In the genomic region with DNA sequence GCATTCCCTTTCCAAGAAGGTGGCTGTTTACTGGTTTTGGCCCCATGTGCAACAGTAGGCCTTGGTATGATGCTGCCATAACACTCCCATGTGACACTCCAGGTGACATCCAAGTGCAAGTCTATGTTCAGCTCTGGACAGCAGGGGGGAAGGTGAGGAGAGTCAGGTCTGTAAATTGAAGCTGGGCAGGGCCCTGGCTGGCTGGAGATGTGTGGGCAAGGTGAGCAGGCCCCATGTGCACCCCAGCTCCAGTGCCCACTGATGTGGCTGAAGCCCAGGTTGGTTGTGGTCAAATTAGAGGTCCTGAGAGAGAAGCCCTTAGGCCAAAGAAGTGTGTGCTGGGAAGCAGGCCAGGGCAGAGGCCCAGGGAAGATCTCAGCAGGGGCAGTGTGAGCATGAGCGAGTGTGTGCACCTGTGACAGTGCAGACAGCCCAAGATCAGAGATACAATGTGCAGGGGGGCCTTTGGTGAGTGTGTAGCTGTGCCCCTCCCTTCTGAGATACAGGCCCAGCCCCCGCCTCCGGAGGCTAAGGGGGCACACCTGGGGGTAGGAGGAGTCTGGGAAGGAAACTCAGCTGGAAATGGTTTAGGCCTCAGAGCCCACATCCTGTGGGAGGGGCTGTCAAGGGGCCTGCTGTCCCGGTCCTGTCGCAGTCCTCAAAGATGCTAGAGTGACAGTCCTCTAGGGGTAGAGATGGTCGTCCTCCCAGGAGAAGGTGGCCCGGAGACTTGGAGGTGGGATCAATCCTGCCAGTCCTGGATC, we compare ENCODE assay signal across 9 cellular contexts. TPM values are rescaled to one million over a fixed set of nuclear protein-coding genes. Genes with fewer than 3 reads are reported as not detected.
DNase-seq lines count a peak whose midpoint lies in the region; ATAC-seq and TF ChIP-seq lines count a peak whose summit lies in the region.
"Had no signal": no experiment of that assay in that cellular context is flagged by ENCODE, and none has a peak within 500 bp of the region (broad histone marks: within the 10 kb centered on the region; RNA-seq: fewer than 3 reads in every experiment).

No MANE protein-coding gene starts in this region.

- no peak overlapping the region for H3K27ac ChIP-seq in ovary

- no peaks in the 10 kb centered on the region for H3K27me3 ChIP-seq in ovary
- H3K27me3 ChIP-seq: gastrocnemius medialis had no signal

- no peaks in the 10 kb centered on the region for H3K27me3 Mint-ChIP-seq in central memory CD8-positive, alpha-beta T cell

- no peaks in the 10 kb centered on the region for H3K9me3 ChIP-seq in ovary
- H3K9me3 ChIP-seq: gastrocnemius medialis had no signal

- peak overlapping the region; percentile 95 for H3K27ac Mint-ChIP-seq in central memory CD8-positive, alpha-beta T cell (ENCODE audit: low read depth)

- no peak for TF ChIP-seq EP300 in ovary (IDR thresholded peaks at IDR 0.05)

- no peaks in the 10 kb centered on the region for H3K4me1 ChIP-seq in ovary (ENCODE audit: insufficient read depth)
- H3K4me1 ChIP-seq: gastrocnemius medialis had no signal

- H3K36me3 ChIP-seq in ovary: no peaks in the 10 kb centered on the region

- H3K9me3 Mint-ChIP-seq in central memory CD8-positive, alpha-beta T cell: no peaks in the 10 kb centered on the region

- peak; percentile 63 for TF ChIP-seq POLR2A in GM18505 (IDR thresholded peaks at IDR 0.05; ENCODE audit: borderline replicate concordance, extremely low read depth, insufficient read depth, insufficient read length)
- no peak for TF ChIP-seq POLR2A in ovary (IDR thresholded peaks at IDR 0.05)

- TF ChIP-seq CTCF in ovary (IDR thresholded peaks at IDR 0.05): no peak

- H3K4me3 Mint-ChIP-seq in central memory CD8-positive, alpha-beta T cell: peak overlapping the region; percentile 76

- peaks cover 80% of the 10 kb centered on the region for H3K4me1 Mint-ChIP-seq in central memory CD8-positive, alpha-beta T cell

- peaks cover 38% of the 10 kb centered on the region for H3K36me3 Mint-ChIP-seq in central memory CD8-positive, alpha-beta T cell (ENCODE audit: insufficient read depth)

- WGBS in ovary, 3 donors: 66 to 70% (median 68%) methylated on average over 7 of the region's 7 CpGs

- DNase-seq in T-helper 22 cell (ENCODE audit: low read depth): peak; percentile 80
- DNase-seq in central memory CD8-positive, alpha-beta T cell (ENCODE audit: low spot score in 2 of 2): peak; percentile 64 to 80
- DNase-seq in stimulated activated CD4-positive, alpha-beta T cell treated with anti-CD3 and anti-CD28 coated beads, Interleukin-4, amount 100 ng/mL, for 4 hours: peak; percentile 41 to 65
- no peak for DNase-seq in NCI-H1048 (lab: John Stamatoyannopoulos, UW)
- no peak for DNase-seq in NCI-H1105 treated with DMSO at 0.1 percent for 48 hours (lab: John Stamatoyannopoulos, UW)
- no peak for DNase-seq in ovary

- ATAC-seq in GM18505 (IDR thresholded peaks at IDR 0.05; ENCODE audit: unreplicated experiment) (peak; percentile 47), HG02763 (IDR thresholded peaks at IDR 0.05; ENCODE audit: unreplicated experiment) (peak; percentile 40)
- ATAC-seq in central memory CD8-positive, alpha-beta T cell (replicated peaks; ENCODE audit: extremely low read depth, poor library complexity, severe bottlenecking): peak; percentile 80

- no peak overlapping the region for H3K4me3 ChIP-seq in ovary
- H3K4me3 ChIP-seq: gastrocnemius medialis had no signal

- intact Hi-C loops in ovary (cut with DNase I): no loop called here

RNA-seq across cellular contexts. Expression of gene DEDD2, which starts 18.6 kb away (rescaled TPM):
- 10 to 100 TPM; 14.9 to 36.8 (median 25.1) TPM for total RNA-seq in ovary
- 10 to 100 TPM in 1 of 2 donors, 1 to 10 TPM in 1; 8.3 to 33.1 TPM for polyA plus RNA-seq in ovary

RNA-seq across cellular contexts. Expression of gene ZNF526, which starts 21.3 kb away (rescaled TPM):
- total RNA-seq in ovary: 10 to 100 TPM in 5 of 7 donors, 1 to 10 TPM in 2; 2.4 to 17.9 (median 12.9) TPM
- polyA plus RNA-seq in ovary: 1 to 10 TPM; 5.0 to 6.5 TPM

RNA-seq across cellular contexts. Expression of gene GSK3A, which starts 43.5 kb away (rescaled TPM):
- 10 to 100 TPM; 16.0 to 40.9 (median 34.9) TPM for total RNA-seq in ovary
- polyA plus RNA-seq in ovary: 10 to 100 TPM; 31.9 to 38.3 TPM

RNA-seq across cellular contexts. Expression of gene ERF, which starts 56.1 kb away (rescaled TPM):
- 100 to 1,000 TPM in 1 of 7 donors, 10 to 100 TPM in 6; 23.1 to 110 (median 76.6) TPM for total RNA-seq in ovary
- 10 to 100 TPM; 31.7 to 51.0 TPM for polyA plus RNA-seq in ovary

Comparison
In these comparisons a context has a peak if more than half of its experiments do, and no peak if none do; other contexts are left out.
1. DNase-seq: peak in T-helper 22 cell (single experiment), central memory CD8-positive, alpha-beta T cell (2 of 2) and stimulated activated CD4-positive, alpha-beta T cell treated with anti-CD3 and anti-CD28 coated beads, Interleukin-4, amount 100 ng/mL, for 4 hours (2 of 2); none in NCI-H1048 (single experiment), NCI-H1105 treated with DMSO at 0.1 percent for 48 hours (single experiment) and ovary (0 of 5).
2. Peak in every context shown above with its lines, with median percentiles within 50 percentile points of each other: ATAC-seq.